In the genomic region with DNA sequence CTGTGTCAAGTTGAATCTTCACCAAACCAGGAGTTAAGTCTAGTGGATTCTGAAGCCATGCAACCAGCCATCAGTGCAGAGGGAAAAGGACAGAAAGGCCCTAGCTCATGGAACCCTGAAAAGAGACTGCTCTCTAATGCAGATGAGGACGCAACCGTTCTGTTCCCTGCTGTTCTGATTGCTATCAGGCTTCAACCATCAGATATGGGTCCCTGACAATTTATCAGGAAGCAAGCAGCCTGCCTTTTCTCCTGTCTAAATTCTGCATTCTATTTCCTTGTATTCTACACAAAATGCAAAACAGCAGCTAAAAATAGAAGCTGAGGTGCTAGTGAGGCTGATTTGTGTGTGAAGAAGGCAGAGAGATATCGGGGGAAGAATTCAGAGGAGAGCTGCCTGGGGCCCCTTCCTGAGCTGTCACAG, we compare ENCODE assay signal across 2 cellular contexts.
A peak's percentile ranks its signal among the peaks of the same experiment; 100 is the strongest.
TF ChIP-seq lines count a peak whose summit lies in the region.

No MANE protein-coding gene starts in this region.

TF ChIP-seq in GM12878, 131 proteins besides CTCF, POLR2A, EP300 and RAD21:
- TF ChIP-seq MEF2A (IDR thresholded peaks at IDR 0.05; ENCODE audit: insufficient read depth, low read depth, low read length): peak; percentile 71
- TF ChIP-seq RUNX3 (IDR thresholded peaks at IDR 0.05; ENCODE audit: low read length): no peak

TF ChIP-seq in neural cell, 6 proteins besides CTCF, POLR2A, EP300 and RAD21:
- TF ChIP-seq, protein P1, sequence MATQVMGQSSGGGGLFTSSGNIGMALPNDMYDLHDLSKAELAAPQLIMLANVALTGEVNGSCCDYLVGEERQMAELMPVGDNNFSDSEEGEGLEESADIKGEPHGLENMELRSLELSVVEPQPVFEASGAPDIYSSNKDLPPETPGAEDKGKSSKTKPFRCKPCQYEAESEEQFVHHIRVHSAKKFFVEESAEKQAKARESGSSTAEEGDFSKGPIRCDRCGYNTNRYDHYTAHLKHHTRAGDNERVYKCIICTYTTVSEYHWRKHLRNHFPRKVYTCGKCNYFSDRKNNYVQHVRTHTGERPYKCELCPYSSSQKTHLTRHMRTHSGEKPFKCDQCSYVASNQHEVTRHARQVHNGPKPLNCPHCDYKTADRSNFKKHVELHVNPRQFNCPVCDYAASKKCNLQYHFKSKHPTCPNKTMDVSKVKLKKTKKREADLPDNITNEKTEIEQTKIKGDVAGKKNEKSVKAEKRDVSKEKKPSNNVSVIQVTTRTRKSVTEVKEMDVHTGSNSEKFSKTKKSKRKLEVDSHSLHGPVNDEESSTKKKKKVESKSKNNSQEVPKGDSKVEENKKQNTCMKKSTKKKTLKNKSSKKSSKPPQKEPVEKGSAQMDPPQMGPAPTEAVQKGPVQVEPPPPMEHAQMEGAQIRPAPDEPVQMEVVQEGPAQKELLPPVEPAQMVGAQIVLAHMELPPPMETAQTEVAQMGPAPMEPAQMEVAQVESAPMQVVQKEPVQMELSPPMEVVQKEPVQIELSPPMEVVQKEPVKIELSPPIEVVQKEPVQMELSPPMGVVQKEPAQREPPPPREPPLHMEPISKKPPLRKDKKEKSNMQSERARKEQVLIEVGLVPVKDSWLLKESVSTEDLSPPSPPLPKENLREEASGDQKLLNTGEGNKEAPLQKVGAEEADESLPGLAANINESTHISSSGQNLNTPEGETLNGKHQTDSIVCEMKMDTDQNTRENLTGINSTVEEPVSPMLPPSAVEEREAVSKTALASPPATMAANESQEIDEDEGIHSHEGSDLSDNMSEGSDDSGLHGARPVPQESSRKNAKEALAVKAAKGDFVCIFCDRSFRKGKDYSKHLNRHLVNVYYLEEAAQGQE (IDR thresholded peaks at IDR 0.05; ENCODE audit: borderline replicate concordance): peak; percentile 53
- no peak for TF ChIP-seq MXI1 (conservative IDR thresholded peaks at IDR 0.05; ENCODE audit: poor library complexity, severe bottlenecking)
- peak; percentile 41 for TF ChIP-seq SMC3 (conservative IDR thresholded peaks at IDR 0.05; ENCODE audit: poor library complexity)
